In genomic region chr6:53070808-53071207, GRCh38 we compare ENCODE assay signal across 11 cellular contexts. TPM values are rescaled to one million over a fixed set of nuclear protein-coding genes. Genes with fewer than 3 reads are reported as not detected.
A peak's percentile ranks its signal among the peaks of the same experiment; 100 is the strongest.
DNase-seq lines count a peak whose midpoint lies in the region; ATAC-seq, FAIRE-seq and TF ChIP-seq lines count a peak whose summit lies in the region.
"Had no signal": no experiment of that assay in that cellular context is flagged by ENCODE, and none has a peak within 500 bp of the region (broad histone marks: within the 10 kb centered on the region; RNA-seq: fewer than 3 reads in every experiment).

No MANE protein-coding gene starts in this region.

- no TSS peak for BruUV-seq in GM12878 (replicated peaks; lab: Mats Ljungman, UMichigan)

- intact Hi-C loops in GM12878 (cut with micrococcal nuclease; ENCODE audit: unreplicated experiment), result no loop called here
- intact Hi-C loops in Right ventricle myocardium superior (cut with DNase I), result no loop called here

- RAD21 ChIA-PET in GM12878 (lab: Charles Lee; ENCODE audit: unreplicated experiment), result no interaction called here

- H3K36me3 ChIP-seq in GM12878 (ENCODE audit: control insufficient read depth in 2 of 2, insufficient read depth in 2 of 2, low read length in 1 of 2) (peaks cover 0 to 7% of the 10 kb centered on the region in 2 experiments; a peak in 1 of 4 replicates), GM23248 (ENCODE audit: low read depth) (peaks cover 26% of the 10 kb centered on the region)
- H3K36me3 ChIP-seq: ovary had no signal

- no peak for TF ChIP-seq EP300 in GM12878 (IDR thresholded peaks at IDR 0.05; ENCODE audit: borderline replicate concordance in 1 of 2, control insufficient read depth in 1 of 2, low read depth in 2 of 2, low read length in 2 of 2)

- H3K4me2 ChIP-seq in GM12878 (ENCODE audit: control insufficient read depth, insufficient read depth) (peak overlapping the region; percentile 36; the same call in 1 of the 2 replicates), GM23248 (ENCODE audit: unreplicated experiment) (no peak overlapping the region)

- DNase-seq in GM10248 (ENCODE audit: extremely low spot score), result peak; percentile 65
- DNase-seq in GM12878 (ENCODE audit: low read depth, low spot score), result no peak
- no peak for DNase-seq in retina
- no peak for DNase-seq in Right ventricle myocardium superior
- DNase-seq in GM23248, result no peak
- DNase-seq in stimulated activated CD4-positive, alpha-beta T cell treated with anti-CD3 and anti-CD28 coated beads, Interleukin-12 subunit alpha, Interleukin-12 subunit beta, amount 100 ng/mL, for 4 hours, result no peak
- DNase-seq: NCI-H2081; ovary; stimulated activated CD8-positive, alpha-beta memory T cell treated with anti-CD3 and anti-CD28 coated beads, Interleukin-4, amount 100 ng/mL, for 48 hours had no signal

- H3K27ac ChIP-seq in GM12878 (ENCODE audit: control insufficient read depth, insufficient read depth) (no peak overlapping the region), GM23248 (no peak overlapping the region)
- H3K27ac ChIP-seq: ovary had no signal

- H3K79me2 ChIP-seq in GM12878 (ENCODE audit: control insufficient read depth, insufficient read depth, low read length) (peaks cover 5% of the 10 kb centered on the region), GM23248 (ENCODE audit: insufficient read depth) (peaks cover 69% of the 10 kb centered on the region)

- peaks cover 11% of the 10 kb centered on the region for H3K4me1 ChIP-seq in GM12878 (ENCODE audit: control insufficient read depth, insufficient read depth, low read length)
- peaks cover 18% of the 10 kb centered on the region for H3K4me1 ChIP-seq in GM23248 (ENCODE audit: insufficient read depth)

- H3F3A ChIP-seq in GM23248 (ENCODE audit: insufficient read depth), result no peaks in the 10 kb centered on the region

- POLR2A ChIA-PET in GM10248 (lab: Yijun Ruan, JAX), result no interaction called here
- POLR2A ChIA-PET in GM12878 (lab: Charles Lee), result no interaction called here

- H3K9me2 ChIP-seq in GM23248 (ENCODE audit: insufficient read depth), result no peaks in the 10 kb centered on the region

- H2AFZ ChIP-seq in GM12878 (ENCODE audit: control insufficient read depth, low read depth, low read length) (no peak overlapping the region), GM23248 (no peak overlapping the region)

- ATAC-seq in GM18907 (IDR thresholded peaks at IDR 0.05; ENCODE audit: unreplicated experiment), result peak; percentile 69
- peak; percentile 68 for ATAC-seq in HG02981 (IDR thresholded peaks at IDR 0.05; ENCODE audit: unreplicated experiment)
- ATAC-seq in GM12878, result peak; percentile 91
- ATAC-seq in Right ventricle myocardium superior (ENCODE audit: poor library complexity), result no peak

- H3K9ac ChIP-seq in GM12878 (ENCODE audit: control insufficient read depth, insufficient read depth, low read length) (no peak overlapping the region), GM23248 (no peak overlapping the region)

- TF ChIP-seq CTCF in GM10248 (IDR thresholded peaks at IDR 0.05; ENCODE audit: control extremely low read depth, extremely low read depth, low read depth, missing control alignments), result no peak
- TF ChIP-seq CTCF in GM12878 (IDR thresholded peaks at IDR 0.05 in 2 of 3, conservative IDR thresholded peaks at IDR 0.05 in 1 of 3; ENCODE audit: control insufficient read depth in 2 of 3, extremely low read depth in 1 of 3, insufficient read depth in 1 of 3, low read depth in 3 of 3, low read length in 3 of 3), result peak in 2 of 3 experiments; percentile 17 to 22; a peak in 3 of 6 replicates

- H3K4me3 ChIP-seq in GM12878 (no peak overlapping the region), GM23248 (no peak overlapping the region)
- H3K4me3 ChIP-seq: ovary had no signal

- SMC1A ChIA-PET in GM12878 (lab: Charles Lee; ENCODE audit: uncharacterized antibody, unreplicated experiment), result interaction anchor here (0.7 kb wide), 1 partner anchor 13 kb away, joined by 3 read pairs; no protein-coding TSS in a partner anchor

- CTCF ChIA-PET in GM10248 (lab: Yijun Ruan, JAX), result interaction anchor here (0.7 to 1.8 kb wide), 2 partner anchors 11 to 29 kb away, joined by 3 to 5 read pairs; no protein-coding TSS in a partner anchor
- CTCF ChIA-PET in GM12878 (lab: Yijun Ruan, JAX), result interaction anchor here (1.1 to 5.6 kb wide), 3 partner anchors 9 to 76 kb away, joined by 3 to 23 read pairs (median 3); partner anchors contain the start of gene GSTA4

- no peak for TF ChIP-seq POLR2A in GM12878 (IDR thresholded peaks at IDR 0.05; ENCODE audit: low read depth, low read length)

- H3K9me3 ChIP-seq in GM12878 (replicated peaks; ENCODE audit: control insufficient read depth, insufficient read depth, low read length) (no peaks in the 10 kb centered on the region), GM23248 (ENCODE audit: low read depth) (no peaks in the 10 kb centered on the region)
- H3K9me3 ChIP-seq: ovary had no signal

- H4K20me1 ChIP-seq in GM12878 (ENCODE audit: control insufficient read depth, insufficient read depth), result no peaks in the 10 kb centered on the region
- no peaks in the 10 kb centered on the region for H4K20me1 ChIP-seq in GM23248 (ENCODE audit: insufficient read depth)

- no peaks in the 10 kb centered on the region for H3K27me3 ChIP-seq in GM12878 (replicated peaks in 1 of 2; ENCODE audit: control insufficient read depth in 2 of 2, insufficient read depth in 2 of 2, low read length in 1 of 2)
- H3K27me3 ChIP-seq in GM23248 (replicated peaks; ENCODE audit: insufficient read depth), result no peaks in the 10 kb centered on the region
- H3K27me3 ChIP-seq: ovary had no signal

- peak; percentile 24; the same call in 1 of the 2 replicates for TF ChIP-seq RAD21 in GM12878 (IDR thresholded peaks at IDR 0.05; ENCODE audit: insufficient read depth, low read depth, low read length)

- WGBS in GM12878 (ENCODE audit: insufficient coverage, insufficient replicate concordance, low lambda C conversion rate, missing lambda C conversion rate), result 0% methylated on average over 1 of the region's 1 CpG
- 0 to 16% methylated on average over 1 of the region's 1 CpG for WGBS in GM23248 (ENCODE audit: low coverage in 1 of 2, low lambda C conversion rate in 2 of 2, missing lambda C conversion rate in 2 of 2), 2 experiments

- in situ Hi-C loops in GM12878 (cut with MboI) (no loop called here), GM23248 (cut with MboI) (no loop called here)

- peak; percentile 70 for FAIRE-seq in GM12878 (lab: Jason Lieb, UNC)

TF ChIP-seq in GM12878, 131 proteins besides CTCF, POLR2A, EP300 and RAD21 (continues in another document):
- no peak for TF ChIP-seq NFIC (IDR thresholded peaks at IDR 0.05; ENCODE audit: low read depth, low read length)
- no peak for TF ChIP-seq ZNF24 (IDR thresholded peaks at IDR 0.05)
- TF ChIP-seq KDM1A (IDR thresholded peaks at IDR 0.05; ENCODE audit: borderline replicate concordance), result no peak
- 0 out of 2 replicates have a peak, but pooled peaks have one; percentile 59 for TF ChIP-seq JUND (IDR thresholded peaks at IDR 0.05; ENCODE audit: low read depth, low read length)
- TF ChIP-seq YBX1 (IDR thresholded peaks at IDR 0.05), result no peak
- TF ChIP-seq RBBP5 (conservative IDR thresholded peaks at IDR 0.05), result no peak
- TF ChIP-seq RB1 (IDR thresholded peaks at IDR 0.05; ENCODE audit: borderline replicate concordance), result no peak
- TF ChIP-seq IRF4 (IDR thresholded peaks at IDR 0.05; ENCODE audit: low read depth, low read length), result no peak
- TF ChIP-seq RUNX3 (IDR thresholded peaks at IDR 0.05; ENCODE audit: low read length), result no peak; the same call in 1 of the 2 replicates

RNA-seq across cellular contexts. Expression of gene FBXO9, which starts 5.6 kb away (rescaled TPM):
- total RNA-seq in GM12878 (2013; cell fraction: nucleolus; rRNA removed), result 89.6 and 93.1 TPM in 2 replicates
- total RNA-seq in GM12878 (2014; rRNA removed) (31.5 and 35.3 TPM in 2 replicates), GM12878 (2014; rRNA removed; fragmentation: Illumina TruSeq; extraction: Trizol) (31.2 and 31.3 TPM in 2 replicates), GM12878 (2021) (48.5 and 49.1 TPM in 2 replicates), Right ventricle myocardium superior (40.2 TPM)
- polyA plus RNA-seq in GM12878 (2011; ENCODE audit: low read depth), result 20.6 TPM
- polyA plus RNA-seq in GM12878 (2011; rRNA removed) (68.9 and 76.0 TPM in 2 replicates), GM12878 (2014; fragmentation: Illumina TruSeq; extraction: Trizol) (34.1 and 40.8 TPM in 2 replicates), GM12878 (2014; fragmentation: Nextera tagmentation; extraction: Ambion mirVana) (10 to 100 TPM in 1 of 2 experiments, 1 to 10 TPM in 1; 9.9 to 13.7 TPM), GM12878 (2014; rRNA removed) (34.4 and 38.8 TPM in 2 replicates), GM12878 (2016; fragmentation: Nextera tagmentation; extraction: Ambion mirVana) (10 to 100 TPM; 27.4 to 28.6 TPM), GM23248 (2016; fragmentation: Nextera tagmentation; extraction: Ambion mirVana) (56.5 and 59.9 TPM in 2 replicates)
- 50.8 and 62.0 TPM in 2 replicates for polyA plus RNA-seq in GM12878 (2011; cell fraction: cytosol; rRNA removed)
- 157 and 172 TPM in 2 replicates for polyA plus RNA-seq in GM12878 (2011; cell fraction: nucleus; rRNA removed)
- 24.1 and 36.4 TPM in 2 replicates for polyA plus RNA-seq in GM12878 (2012)
- polyA minus RNA-seq in GM12878 (2011; rRNA and poly(A)+ RNA removed), result 30.4 and 42.8 TPM in 2 replicates
- 10.1 and 18.2 TPM in 2 replicates for polyA minus RNA-seq in GM12878 (2011; cell fraction: cytosol; rRNA and poly(A)+ RNA removed)
- 29.3 and 46.6 TPM in 2 replicates for polyA minus RNA-seq in GM12878 (2011; cell fraction: nucleus; rRNA and poly(A)+ RNA removed)
- total RNA-seq in GM23248 (2014; rRNA removed; shearing (Covaris generic)), result 48.4 and 59.6 TPM in 2 replicates

RNA-seq across cellular contexts. Expression of gene CILK1, which starts 9.2 kb away (rescaled TPM):
- 6.0 and 6.7 TPM in 2 replicates for total RNA-seq in GM12878 (2013; cell fraction: nucleolus; rRNA removed)
- total RNA-seq in GM12878 (2014; rRNA removed) (2.9 and 3.2 TPM in 2 replicates), GM12878 (2014; rRNA removed; fragmentation: Illumina TruSeq; extraction: Trizol) (4.3 and 4.7 TPM in 2 replicates), GM12878 (2021) (4.1 and 4.7 TPM in 2 replicates), Right ventricle myocardium superior (6.0 TPM)
- 1.0 TPM for polyA plus RNA-seq in GM12878 (2011; ENCODE audit: low read depth)
- polyA plus RNA-seq in GM12878 (2011; rRNA removed) (8.8 and 11.0 TPM in 2 replicates), GM12878 (2014; fragmentation: Illumina TruSeq; extraction: Trizol) (4.4 and 5.7 TPM in 2 replicates), GM12878 (2014; fragmentation: Nextera tagmentation; extraction: Ambion mirVana) (1 to 10 TPM; 1.3 to 1.9 TPM), GM12878 (2014; rRNA removed) (3.0 and 3.2 TPM in 2 replicates), GM12878 (2016; fragmentation: Nextera tagmentation; extraction: Ambion mirVana) (1 to 10 TPM; 2.8 to 3.1 TPM), GM23248 (2016; fragmentation: Nextera tagmentation; extraction: Ambion mirVana) (6.0 and 6.5 TPM in 2 replicates)
- 4.9 and 5.7 TPM in 2 replicates for polyA plus RNA-seq in GM12878 (2011; cell fraction: cytosol; rRNA removed)
- polyA plus RNA-seq in GM12878 (2011; cell fraction: nucleus; rRNA removed), result 3.0 and 3.8 TPM in 2 replicates
- polyA plus RNA-seq in GM12878 (2012), result 1.8 and 2.7 TPM in 2 replicates
- polyA minus RNA-seq in GM12878 (2011; rRNA and poly(A)+ RNA removed), result 7.6 and 8.9 TPM in 2 replicates
- 3.3 and 3.5 TPM in 2 replicates for polyA minus RNA-seq in GM12878 (2011; cell fraction: cytosol; rRNA and poly(A)+ RNA removed)
- 1.8 and 2.5 TPM in 2 replicates for polyA minus RNA-seq in GM12878 (2011; cell fraction: nucleus; rRNA and poly(A)+ RNA removed)
- total RNA-seq in GM23248 (2014; rRNA removed; shearing (Covaris generic)), result 11.1 and 15.6 TPM in 2 replicates
